1 cellular context compared by ENCODE assay signal in genomic region chr1:92191726-92192125, GRCh38.
TF ChIP-seq lines count a peak whose summit lies in the region.

No MANE protein-coding gene starts in this region.

TF ChIP-seq in K562, 482 proteins besides CTCF, POLR2A, EP300 and RAD21 (continued from another document):
- no peak for TF ChIP-seq SIRT6 (IDR thresholded peaks at IDR 0.05; ENCODE audit: low read depth, low read length)
- no peak for TF ChIP-seq FOXA1 (IDR thresholded peaks at IDR 0.05; ENCODE audit: borderline replicate concordance)
- TF ChIP-seq LCOR (CRISPR knock-in tag; IDR thresholded peaks at IDR 0.05) = no peak
- TF ChIP-seq PRDM10 (IDR thresholded peaks at IDR 0.05; ENCODE audit: partially characterized antibody) = no peak
- TF ChIP-seq NFRKB (IDR thresholded peaks at IDR 0.05; ENCODE audit: low read depth) = no peak
- TF ChIP-seq SFPQ (IDR thresholded peaks at IDR 0.05; ENCODE audit: low read depth, low read length) = no peak
- TF ChIP-seq XRCC3 (IDR thresholded peaks at IDR 0.05) = no peak
- TF ChIP-seq ZNF324 (CRISPR knock-in tag; IDR thresholded peaks at IDR 0.05) = no peak
- TF ChIP-seq MAFK (IDR thresholded peaks at IDR 0.05; ENCODE audit: low read length) = no peak
- TF ChIP-seq ETV5 (CRISPR knock-in tag; IDR thresholded peaks at IDR 0.05; ENCODE audit: low read depth) = no peak
- TF ChIP-seq DNMT1 (IDR thresholded peaks at IDR 0.05) = no peak
- no peak for TF ChIP-seq BCLAF1 (IDR thresholded peaks at IDR 0.05; ENCODE audit: borderline replicate concordance in 1 of 2, control insufficient read depth in 1 of 2, low read depth in 2 of 2, low read length in 1 of 2)
- TF ChIP-seq ZNF586 (CRISPR knock-in tag; conservative IDR thresholded peaks at IDR 0.05) = no peak
- TF ChIP-seq MEF2D (tag; conservative IDR thresholded peaks at IDR 0.05; ENCODE audit: low read depth) = no peak
- TF ChIP-seq ZNF445 (CRISPR knock-in tag; IDR thresholded peaks at IDR 0.05; ENCODE audit: low read depth) = no peak
- no peak for TF ChIP-seq ZNF583 (CRISPR knock-in tag; IDR thresholded peaks at IDR 0.05)
